In genomic region chr1:207812778-207813512, GRCh38 we compare ENCODE assay signal across 12 cellular contexts.
DNase-seq lines count a peak whose midpoint lies in the region; ATAC-seq and TF ChIP-seq lines count a peak whose summit lies in the region.
"Had no signal": no experiment of that assay in that cellular context is flagged by ENCODE, and none has a peak within 500 bp of the region (broad histone marks: within the 10 kb centered on the region; RNA-seq: fewer than 3 reads in every experiment).

No MANE protein-coding gene starts in this region.

- no peak for TF ChIP-seq EP300 in ovary (IDR thresholded peaks at IDR 0.05)

- intact Hi-C loops in Right ventricle myocardium inferior (cut with DNase I) (loop anchor here (10.0 kb wide), 1 partner anchor 1118 kb away; no protein-coding TSS in a partner anchor), left cardiac atrium (cut with DNase I) (no loop called here), ovary (cut with DNase I) (no loop called here)

- ATAC-seq in Right ventricle myocardium inferior (peak; percentile 21), left cardiac atrium (no peak)

- WGBS in esophagus, 2 donors: 82 to 83% methylated on average over 10 of the region's 10 CpGs
- 82 to 91% (median 84%) methylated on average over 10 of the region's 10 CpGs for WGBS in ovary, 3 donors

- H3K9me3 ChIP-seq in esophagus (ENCODE audit: control insufficient read depth in 2 of 2, insufficient read depth in 1 of 2, low read depth in 1 of 2, low read length in 1 of 2) (no peaks in the 10 kb centered on the region), ovary (no peaks in the 10 kb centered on the region)

- TF ChIP-seq POLR2A in ovary (IDR thresholded peaks at IDR 0.05): no peak

- H3K27me3 ChIP-seq in esophagus (ENCODE audit: control insufficient read depth in 1 of 2, insufficient read depth in 2 of 2, low read length in 2 of 2) (no peaks in the 10 kb centered on the region), ovary (no peaks in the 10 kb centered on the region)

- TF ChIP-seq CTCF in ovary (IDR thresholded peaks at IDR 0.05): no peak

- H3K4me1 ChIP-seq in esophagus (ENCODE audit: control insufficient read depth in 2 of 2, insufficient read depth in 2 of 2, low read length in 1 of 2): peaks cover 10 to 29% of the 10 kb centered on the region in 2 donors
- peaks cover 51% of the 10 kb centered on the region for H3K4me1 ChIP-seq in ovary (ENCODE audit: insufficient read depth)

- no peak overlapping the region for H3K4me3 ChIP-seq in esophagus (ENCODE audit: low read depth in 1 of 2, low read length in 2 of 2)
- H3K4me3 ChIP-seq in ovary: no peak overlapping the region

- DNase-seq in Right ventricle myocardium inferior (ENCODE audit: missing footprints): no peak
- DNase-seq in left cardiac atrium: no peak
- no peak for DNase-seq in ovary
- no peak for DNase-seq in globus pallidus (ENCODE audit: low spot score)
- no peak for DNase-seq in foreskin melanocyte
- DNase-seq in ecto neural progenitor cell (ENCODE audit: low spot score): no peak
- DNase-seq in stimulated activated CD4-positive, alpha-beta T cell treated with anti-CD3 and anti-CD28 coated beads, Interleukin-1b, Interleukin-23, amount 100 ng/mL, for 48 hours: no peak
- DNase-seq: AML-193, NCI-H146, T-helper 1 cell had no signal

- H3K27ac ChIP-seq in esophagus (ENCODE audit: low read depth in 2 of 2, low read length in 1 of 2) (peak overlapping the region; percentile 19 to 47), ovary (peak overlapping the region; percentile 36 to 45)
- H3K27ac ChIP-seq: epithelial cell of prostate had no signal

- H3K36me3 ChIP-seq in esophagus (ENCODE audit: control insufficient read depth in 2 of 2, insufficient read depth in 2 of 2, low read length in 1 of 2): peaks cover 12 to 48% of the 10 kb centered on the region in 2 donors
- H3K36me3 ChIP-seq in ovary: no peaks in the 10 kb centered on the region
